27 cellular contexts compared by ENCODE assay signal in genomic region chr10:80700760-80701444, GRCh38.
"Had no signal": no experiment of that assay in that cellular context is flagged by ENCODE, and none has a peak within 500 bp of the region (broad histone marks: within the 10 kb centered on the region; RNA-seq: fewer than 3 reads in every experiment).

No MANE protein-coding gene starts in this region.

- ATAC-seq: activated T-helper 17 cell treated with anti-CD3 and anti-CD28 coated beads, Interleukin-2, amount 50 U/mL, for 72 hours; Panc1; Right ventricle myocardium inferior; T-cell had no signal

- FAIRE-seq: astrocyte, TTC549 had no signal

- H3K27ac ChIP-seq: SK-N-MC had no signal

- DNase-seq: activated B cell treated with CpG ODN at 0.5 μM for 24 hours; activated CD4-positive, alpha-beta T cell treated with anti-CD3 and anti-CD28 coated beads for 1 hour; activated CD4-positive, alpha-beta T cell treated with anti-CD3 and anti-CD28 coated beads, Interleukin-2, amount 10 ng/mL, durations not matched to agents 24 days and 14 days; activated CD4-positive, alpha-beta T cell treated with anti-CD3 and anti-CD28 coated beads, Interleukin-2, amount 50 U/mL, for 48 hours; activated gamma-delta T cell; activated naive CD4-positive, alpha-beta T cell treated with anti-CD3 and anti-CD28 coated beads for 36 hours; activated T-cell treated with anti-CD3 and anti-CD28 coated beads for 4 hours; activated T-cell treated with anti-CD3 and anti-CD28 coated beads, Interleukin-2, amount 50 U/mL, for 48 hours; amygdala; Karpas-422; MM.1S; NCI-H187 treated with DMSO at 0.1 percent for 48 hours; NCI-H2081 treated with DMSO at 0.1 percent for 48 hours; NCI-H226; NCI-H526; NK-92 treated with Interleukin-12 subunit alpha and Interleukin-12 subunit beta, amount 100 ng/mL, for 24 hours; OCI-M1; RPMI8226; T-cell; T-helper 2 cell; T1000 had no signal

- H3K4me3 ChIP-seq: SK-N-MC had no signal
